9 cellular contexts compared by ENCODE assay signal in genomic region chr5:10562202-10563131, GRCh38.
DNase-seq lines count a peak whose midpoint lies in the region; ATAC-seq lines count a peak whose summit lies in the region.
"Had no signal": no experiment of that assay in that cellular context is flagged by ENCODE, and none has a peak within 500 bp of the region (broad histone marks: within the 10 kb centered on the region; RNA-seq: fewer than 3 reads in every experiment).

No MANE protein-coding gene starts in this region.

- no peaks in the 10 kb centered on the region for H3K9me3 Mint-ChIP-seq in activated naive CD8-positive, alpha-beta T cell (ENCODE audit: low read depth)

- peaks cover 2% of the 10 kb centered on the region for H3K9me3 ChIP-seq in neuron (ENCODE audit: low read length)
- H3K9me3 ChIP-seq: pancreas had no signal

- H3K4me3 ChIP-seq in neuron (ENCODE audit: low read length): peak overlapping the region; percentile 59

- peak overlapping the region; percentile 51 for H3K4me3 Mint-ChIP-seq in activated naive CD8-positive, alpha-beta T cell

- peak; percentile 20 for ATAC-seq in HG02938 (IDR thresholded peaks at IDR 0.05; ENCODE audit: unreplicated experiment)

- no peaks in the 10 kb centered on the region for H3K36me3 Mint-ChIP-seq in activated naive CD8-positive, alpha-beta T cell

- H3K27me3 ChIP-seq in neuron (ENCODE audit: insufficient read depth, low read length): peaks cover 31% of the 10 kb centered on the region

- peaks cover 4% of the 10 kb centered on the region for H3K27me3 Mint-ChIP-seq in activated naive CD8-positive, alpha-beta T cell

- H2AFZ ChIP-seq in neuron (ENCODE audit: low read depth, low read length): peak overlapping the region; percentile 86

- DNase-seq in SKM-1 treated with dmso at 0.1 percent for 144 hours (lab: John Stamatoyannopoulos, UW; ENCODE audit: unreplicated experiment): peak; percentile 54
- no peak for DNase-seq in SKM-1 (lab: John Stamatoyannopoulos, UW; ENCODE audit: unreplicated experiment)
- no peak for DNase-seq in amygdala (lab: John Stamatoyannopoulos, UW)
- no peak for DNase-seq in cortex of kidney (lab: John Stamatoyannopoulos, UW)
- DNase-seq in OCI-M2 (lab: John Stamatoyannopoulos, UW; ENCODE audit: unreplicated experiment): no peak

- H3K36me3 ChIP-seq in neuron (ENCODE audit: insufficient read depth, low read length): no peaks in the 10 kb centered on the region
- H3K36me3 ChIP-seq: pancreas had no signal

- no peak overlapping the region for H3K27ac Mint-ChIP-seq in activated naive CD8-positive, alpha-beta T cell

- peaks cover 16% of the 10 kb centered on the region for H3K4me1 Mint-ChIP-seq in activated naive CD8-positive, alpha-beta T cell (ENCODE audit: low read depth)

- peaks cover 30% of the 10 kb centered on the region for H3K4me1 ChIP-seq in neuron (ENCODE audit: insufficient read depth, low read length)
